In the genomic region with DNA sequence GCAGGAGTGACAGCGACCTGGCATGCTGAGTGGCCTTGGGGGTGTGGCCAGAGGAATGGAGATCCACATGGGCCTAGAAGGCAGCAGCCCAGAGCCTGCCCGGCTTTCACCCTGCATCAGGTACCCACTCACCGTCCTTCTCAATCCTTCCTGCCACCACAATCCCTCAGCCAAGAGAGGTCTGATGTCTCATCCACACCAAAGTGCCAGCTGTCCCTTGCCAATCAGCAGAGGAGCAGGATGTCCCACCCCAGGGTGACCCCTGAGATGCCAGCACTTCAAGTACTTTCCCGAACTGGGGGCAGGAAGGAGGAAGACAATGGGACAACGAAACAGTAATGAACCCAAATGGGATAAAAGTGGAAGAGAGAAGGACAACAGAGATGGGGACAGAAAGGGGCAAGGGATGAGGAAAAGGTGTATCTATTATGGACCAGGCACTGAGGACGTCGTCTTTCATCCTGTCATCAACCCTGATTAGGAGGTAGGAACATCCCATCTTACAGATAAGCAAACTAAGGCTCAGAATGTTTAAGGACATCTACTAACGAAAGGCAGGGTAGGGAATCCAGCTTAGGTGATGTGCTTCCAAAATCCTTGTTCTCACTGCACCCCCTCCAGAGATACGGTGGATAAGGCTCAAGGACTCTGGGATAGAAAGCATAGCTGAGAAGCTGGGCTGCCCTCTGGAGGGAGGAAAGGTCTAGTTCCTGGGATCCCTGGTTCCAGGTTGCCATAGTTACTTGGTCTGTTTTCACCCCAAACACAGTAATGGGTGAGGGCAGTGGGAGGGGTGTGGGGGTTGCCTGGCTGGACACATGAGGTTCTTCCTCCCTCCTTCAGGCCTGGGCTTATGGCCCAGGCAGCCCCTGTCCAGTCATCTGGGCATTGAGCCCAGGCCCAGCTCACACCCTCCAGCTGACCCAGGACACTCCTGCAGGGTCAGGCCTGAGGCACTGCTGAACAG, we compare ENCODE assay signal across 9 cellular contexts. TPM values are rescaled to one million over a fixed set of nuclear protein-coding genes. Genes with fewer than 3 reads are reported as not detected.
DNase-seq lines count a peak whose midpoint lies in the region; ATAC-seq and TF ChIP-seq lines count a peak whose summit lies in the region.
"Had no signal": no experiment of that assay in that cellular context is flagged by ENCODE, and none has a peak within 500 bp of the region (broad histone marks: within the 10 kb centered on the region; RNA-seq: fewer than 3 reads in every experiment).

No MANE protein-coding gene starts in this region.

- no peaks in the 10 kb centered on the region for H3K27me3 ChIP-seq in colonic mucosa

- H3K9me3 Mint-ChIP-seq in activated T-cell treated with anti-CD3 and anti-CD28 coated beads, Interleukin-2, amount 50 U/mL, for 24 hours: no peaks in the 10 kb centered on the region
- no peaks in the 10 kb centered on the region for H3K9me3 Mint-ChIP-seq in activated T-cell treated with anti-CD3 and anti-CD28 coated beads, Interleukin-2, amount 50 U/mL, for 72 hours

- no peak overlapping the region for H3K4me3 Mint-ChIP-seq in activated T-cell treated with anti-CD3 and anti-CD28 coated beads, Interleukin-2, amount 50 U/mL, for 24 hours
- no peak overlapping the region for H3K4me3 Mint-ChIP-seq in activated T-cell treated with anti-CD3 and anti-CD28 coated beads, Interleukin-2, amount 50 U/mL, for 72 hours

- H3K27ac Mint-ChIP-seq in activated T-cell treated with anti-CD3 and anti-CD28 coated beads, Interleukin-2, amount 50 U/mL, for 24 hours: peak overlapping the region; percentile 44
- H3K27ac Mint-ChIP-seq in activated T-cell treated with anti-CD3 and anti-CD28 coated beads, Interleukin-2, amount 50 U/mL, for 72 hours: no peak overlapping the region

- peaks cover 4% of the 10 kb centered on the region for H3K27me3 Mint-ChIP-seq in activated T-cell treated with anti-CD3 and anti-CD28 coated beads, Interleukin-2, amount 50 U/mL, for 24 hours
- peaks cover 13% of the 10 kb centered on the region for H3K27me3 Mint-ChIP-seq in activated T-cell treated with anti-CD3 and anti-CD28 coated beads, Interleukin-2, amount 50 U/mL, for 72 hours (ENCODE audit: low read depth)

- peak overlapping the region in 1 of 2 donors; percentile 18 for H3K9ac ChIP-seq in colonic mucosa (ENCODE audit: low read depth in 2 of 2, low read length in 2 of 2)

- no peak overlapping the region for H3K27ac ChIP-seq in colonic mucosa
- peak overlapping the region; percentile 36 for H3K27ac ChIP-seq in substantia nigra (ENCODE audit: low read depth, low read length, poor library complexity, severe bottlenecking)
- H3K27ac ChIP-seq: SK-N-MC had no signal

- H3K9me3 ChIP-seq in colonic mucosa: no peaks in the 10 kb centered on the region

- H3K36me3 ChIP-seq in colonic mucosa: no peaks in the 10 kb centered on the region

- peaks cover 48% of the 10 kb centered on the region for H3K36me3 Mint-ChIP-seq in activated T-cell treated with anti-CD3 and anti-CD28 coated beads, Interleukin-2, amount 50 U/mL, for 24 hours (ENCODE audit: low read depth)
- peaks cover 0 to 4% of the 10 kb centered on the region in 2 donors for H3K36me3 Mint-ChIP-seq in activated T-cell treated with anti-CD3 and anti-CD28 coated beads, Interleukin-2, amount 50 U/mL, for 72 hours (ENCODE audit: insufficient read depth in 2 of 2)

- no peak for ATAC-seq in activated T-cell treated with anti-CD3 and anti-CD28 coated beads, Interleukin-2, amount 50 U/mL, for 72 hours (replicated peaks in 1 of 2)
- peak; percentile 31 for ATAC-seq in left lobe of liver
- ATAC-seq in GM19397 (IDR thresholded peaks at IDR 0.05; ENCODE audit: unreplicated experiment): no peak

- peaks cover 15% of the 10 kb centered on the region for H3K4me1 Mint-ChIP-seq in activated T-cell treated with anti-CD3 and anti-CD28 coated beads, Interleukin-2, amount 50 U/mL, for 24 hours (ENCODE audit: low read depth)
- peaks cover 11% of the 10 kb centered on the region for H3K4me1 Mint-ChIP-seq in activated T-cell treated with anti-CD3 and anti-CD28 coated beads, Interleukin-2, amount 50 U/mL, for 72 hours (ENCODE audit: low read depth)

- no peaks in the 10 kb centered on the region for H3K4me1 ChIP-seq in colonic mucosa

- intact Hi-C loops in colonic mucosa (cut with DNase I): no loop called here

- TF ChIP-seq CTCF in colonic mucosa (IDR thresholded peaks at IDR 0.05): no peak

- no peak for DNase-seq in activated T-cell treated with anti-CD3 and anti-CD28 coated beads, Interleukin-2, amount 50 U/mL, for 24 hours
- DNase-seq in activated T-cell treated with anti-CD3 and anti-CD28 coated beads, Interleukin-2, amount 50 U/mL, for 72 hours: no peak
- DNase-seq in colonic mucosa (peak; percentile 65), left lobe of liver (ENCODE audit: low spot score) (peak; percentile 54), substantia nigra (lab: John Stamatoyannopoulos, UW) (peak in 40 of 49 donors; percentile 11 to 83 (median 50)), COLO829 (ENCODE audit: low spot score) (no peak), NCI-H1436 (lab: John Stamatoyannopoulos, UW) (no peak)

- no peak overlapping the region for H3K4me3 ChIP-seq in colonic mucosa
- H3K4me3 ChIP-seq: SK-N-MC had no signal

RNA-seq across cellular contexts. Expression of gene TNXB, which starts 4.5 kb away (rescaled TPM):
- 10 to 100 TPM; 10.9 to 15.0 TPM for total RNA-seq in activated T-cell treated with anti-CD3 and anti-CD28 coated beads, Interleukin-2, amount 50 U/mL, for 72 hours
- total RNA-seq in colonic mucosa (10 to 100 TPM in 1 of 2 donors, 1 to 10 TPM in 1; 7.3 to 20.1 TPM), left lobe of liver (13.7 TPM)

RNA-seq across cellular contexts. Expression of gene ATF6B, which starts 14.4 kb away (rescaled TPM):
- 100 to 1,000 TPM in 1 of 2 donors, 10 to 100 TPM in 1; 99.9 to 105 TPM for total RNA-seq in activated T-cell treated with anti-CD3 and anti-CD28 coated beads, Interleukin-2, amount 50 U/mL, for 72 hours
- 100 to 1,000 TPM in 1 of 2 donors, 10 to 100 TPM in 1; 83.3 to 131 TPM for total RNA-seq in colonic mucosa
- total RNA-seq in left lobe of liver: 31.7 TPM

RNA-seq across cellular contexts. Expression of gene FKBPL, which starts 16.4 kb away (rescaled TPM):
- 1 to 10 TPM; 6.9 to 9.1 TPM for total RNA-seq in activated T-cell treated with anti-CD3 and anti-CD28 coated beads, Interleukin-2, amount 50 U/mL, for 72 hours
- total RNA-seq in colonic mucosa (1 to 10 TPM; 5.2 to 8.1 TPM), left lobe of liver (2.2 TPM)

RNA-seq across cellular contexts. Expression of gene PRRT1, which starts 38.1 kb away (rescaled TPM):
- 1 to 10 TPM in 1 of 2 donors, under 1 TPM in 1; 0.83 to 1.2 TPM for total RNA-seq in activated T-cell treated with anti-CD3 and anti-CD28 coated beads, Interleukin-2, amount 50 U/mL, for 72 hours
- total RNA-seq in colonic mucosa (under 1 TPM; 0.72 to 0.90 TPM), left lobe of liver (0.38 TPM)

RNA-seq across cellular contexts. Expression of gene PPT2, which starts 40.3 kb away (rescaled TPM):
- total RNA-seq in activated T-cell treated with anti-CD3 and anti-CD28 coated beads, Interleukin-2, amount 50 U/mL, for 72 hours: 10 to 100 TPM; 17.9 to 18.2 TPM
- total RNA-seq in colonic mucosa (10 to 100 TPM; 18.4 to 21.0 TPM), left lobe of liver (15.6 TPM)

Comparison
In these comparisons a context has a peak if more than half of its experiments do, and no peak if none do; other contexts are left out.
1. DNase-seq: peak in colonic mucosa (single experiment), left lobe of liver (single experiment) and substantia nigra (40 of 49); none in activated T-cell treated with anti-CD3 and anti-CD28 coated beads, Interleukin-2, amount 50 U/mL, for 24 hours (single experiment), activated T-cell treated with anti-CD3 and anti-CD28 coated beads, Interleukin-2, amount 50 U/mL, for 72 hours (0 of 2), COLO829 (single experiment) and NCI-H1436 (single experiment).